ENCODE assay signal across 17 cellular contexts in the genomic region with DNA sequence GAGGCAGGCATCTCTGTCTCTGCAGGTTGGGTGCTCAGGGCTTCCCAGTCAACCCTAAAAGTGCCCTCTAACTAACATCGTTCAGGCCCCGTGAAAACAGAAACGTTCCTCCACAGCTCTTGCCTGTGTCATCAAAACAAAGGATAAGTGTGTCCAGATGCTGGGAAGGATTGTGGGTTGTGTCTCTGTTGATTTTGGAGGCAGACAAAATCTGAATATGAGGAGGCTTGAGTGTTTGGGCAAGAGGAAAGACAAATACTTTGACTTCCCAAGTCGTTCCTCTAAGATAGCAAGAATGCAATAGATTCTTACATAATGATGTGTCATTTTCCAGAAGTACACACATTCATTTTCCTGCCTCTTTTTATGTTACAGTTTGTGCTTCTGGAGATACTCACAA. TPM values are rescaled to one million over a fixed set of nuclear protein-coding genes. Genes with fewer than 3 reads are reported as not detected.
A peak's percentile ranks its signal among the peaks of the same experiment; 100 is the strongest.
DNase-seq lines count a peak whose midpoint lies in the region; ATAC-seq and TF ChIP-seq lines count a peak whose summit lies in the region.
"Had no signal": no experiment of that assay in that cellular context is flagged by ENCODE, and none has a peak within 500 bp of the region (broad histone marks: within the 10 kb centered on the region; RNA-seq: fewer than 3 reads in every experiment).

No MANE protein-coding gene starts in this region.

- ATAC-seq in GM21381 (IDR thresholded peaks at IDR 0.05; ENCODE audit: unreplicated experiment), result no peak
- ATAC-seq in foreskin keratinocyte, result no peak
- ATAC-seq: natural killer cell treated with Interleukin-12 subunit alpha and Interleukin-12 subunit beta and Interleukin-15 and Interleukin-18, amount 100 ng/mL, for 72 hours; right lobe of liver; WTC11 had no signal

- DNase-seq in GM03348 (ENCODE audit: low spot score) (peak; percentile 72), fibroblast of the conjunctiva (ENCODE audit: low read depth) (peak; percentile 62), stromal cell of bone marrow (ENCODE audit: low read depth) (peak; percentile 96), NCI-H187 treated with DMSO at 0.1 percent for 48 hours (lab: John Stamatoyannopoulos, UW) (no peak), foreskin keratinocyte (no peak)
- DNase-seq: activated CD8-positive, alpha-beta memory T cell treated with anti-CD3 and anti-CD28 coated beads, Interleukin-2, amount 50 U/mL, for 48 hours; Calu3; glutamatergic neuron; HFFc6; NCI-H226; OCI-M1; SW 1271 had no signal

- H3K27ac ChIP-seq in angular gyrus (ENCODE audit: low read depth, low read length) (peak overlapping the region; percentile 2), foreskin keratinocyte (no peak overlapping the region)
- H3K27ac ChIP-seq: right lobe of liver had no signal

- TF ChIP-seq CTCF in foreskin keratinocyte (conservative IDR thresholded peaks at IDR 0.05), result no peak

- H3K4me1 ChIP-seq in foreskin keratinocyte, result no peaks in the 10 kb centered on the region
- H3K4me1 ChIP-seq: right lobe of liver had no signal

- no peaks in the 10 kb centered on the region for H3K27me3 ChIP-seq in foreskin keratinocyte
- H3K27me3 ChIP-seq: right lobe of liver had no signal

RNA-seq across cellular contexts. Expression of a gene that starts 52.9 kb away (rescaled TPM):
- total RNA-seq in foreskin keratinocyte, result not detected in 2 replicates
- 0.04 TPM in 1 of 2 replicates, not detected in the other for polyA plus RNA-seq in foreskin keratinocyte
- total RNA-seq: HFFc6; natural killer cell treated with Interleukin-12 subunit alpha and Interleukin-12 subunit beta and Interleukin-15 and Interleukin-18, amount 100 ng/mL, for 72 hours had no signal

Comparison
In these comparisons a context has a peak if more than half of its experiments do, and no peak if none do; other contexts are left out.
1. DNase-seq: peak in GM03348 (single experiment), fibroblast of the conjunctiva (single experiment) and stromal cell of bone marrow (single experiment); none in NCI-H187 treated with DMSO at 0.1 percent for 48 hours (single experiment) and foreskin keratinocyte (0 of 2).